12 cellular contexts compared by ENCODE assay signal in genomic region chr18:12041561-12041960, GRCh38. TPM values are rescaled to one million over a fixed set of nuclear protein-coding genes. Genes with fewer than 3 reads are reported as not detected.
DNase-seq lines count a peak whose midpoint lies in the region; ATAC-seq, FAIRE-seq and TF ChIP-seq lines count a peak whose summit lies in the region.
"Had no signal": no experiment of that assay in that cellular context is flagged by ENCODE, and none has a peak within 500 bp of the region (broad histone marks: within the 10 kb centered on the region; RNA-seq: fewer than 3 reads in every experiment).

No MANE protein-coding gene starts in this region.

- H3K27ac Mint-ChIP-seq in osteocyte (ENCODE audit: unreplicated experiment) = peak overlapping the region; percentile 42

- H3K4me2 ChIP-seq in SK-N-SH (no peak overlapping the region), GM12878 (ENCODE audit: control insufficient read depth, insufficient read depth) (no peak overlapping the region)

- H3K4me3 Mint-ChIP-seq in osteocyte (ENCODE audit: unreplicated experiment) = no peak overlapping the region

- H3K9me2 ChIP-seq in SK-N-SH = no peaks in the 10 kb centered on the region

- H3K27me3 ChIP-seq in SK-N-SH (ENCODE audit: insufficient read depth) (peaks cover 53% of the 10 kb centered on the region), GM12878 (replicated peaks in 1 of 2; ENCODE audit: control insufficient read depth in 2 of 2, insufficient read depth in 2 of 2, low read length in 1 of 2) (peaks cover 0 to 3% of the 10 kb centered on the region in 2 experiments; a peak in 2 of 4 replicates)
- H3K27me3 ChIP-seq: thyroid gland had no signal

- H2AFZ ChIP-seq in SK-N-SH (ENCODE audit: low read depth) (no peak overlapping the region), GM12878 (ENCODE audit: control insufficient read depth, low read depth, low read length) (no peak overlapping the region)

- SMC1A ChIA-PET in GM12878 (lab: Charles Lee; ENCODE audit: uncharacterized antibody, unreplicated experiment) = interaction anchor here (1.1 kb wide), 1 partner anchor 104 kb away, joined by 4 read pairs; no protein-coding TSS in a partner anchor

- H3K27ac ChIP-seq in SK-N-SH (ENCODE audit: low read depth in 2 of 2, low read length in 1 of 2) = no peak overlapping the region
- H3K27ac ChIP-seq in GM12878 (ENCODE audit: control insufficient read depth, insufficient read depth) = no peak overlapping the region
- no peak overlapping the region for H3K27ac ChIP-seq in substantia nigra (ENCODE audit: low read depth, low read length, poor library complexity, severe bottlenecking)
- H3K27ac ChIP-seq: 22Rv1, thyroid gland had no signal

- H3K9me3 ChIP-seq in SK-N-SH (no peaks in the 10 kb centered on the region), GM12878 (replicated peaks; ENCODE audit: control insufficient read depth, insufficient read depth, low read length) (no peaks in the 10 kb centered on the region)
- H3K9me3 ChIP-seq: thyroid gland had no signal

- in situ Hi-C loops in GM12878 (cut with MboI) = no loop called here

- BruUV-seq in GM12878 (replicated peaks; lab: Mats Ljungman, UMichigan) = no TSS peak

- no peaks in the 10 kb centered on the region for H3K36me3 ChIP-seq in SK-N-SH (replicated peaks in 1 of 2; ENCODE audit: control insufficient read depth in 1 of 2, insufficient read depth in 2 of 2, low read length in 1 of 2)
- H3K36me3 ChIP-seq in GM12878 (ENCODE audit: control insufficient read depth in 2 of 2, insufficient read depth in 2 of 2, low read length in 1 of 2) = no peaks in the 10 kb centered on the region
- H3K36me3 ChIP-seq: thyroid gland had no signal

- H3K4me1 ChIP-seq in SK-N-SH (ENCODE audit: control insufficient read depth in 1 of 2, insufficient read depth in 2 of 2, low read depth in 1 of 2, low read length in 1 of 2) (peaks cover 0 to 2% of the 10 kb centered on the region in 2 experiments; a peak in 1 of 4 replicates), GM12878 (ENCODE audit: control insufficient read depth, insufficient read depth, low read length) (peaks cover 5% of the 10 kb centered on the region)

- no peaks in the 10 kb centered on the region for H3K36me3 Mint-ChIP-seq in osteocyte (ENCODE audit: unreplicated experiment)

- POLR2A ChIA-PET in SK-N-SH (lab: Yijun Ruan, JAX) = no interaction called here
- POLR2A ChIA-PET in GM12878 (lab: Charles Lee) = no interaction called here

- H3K4me3 ChIP-seq in SK-N-SH (ENCODE audit: low read depth in 2 of 2, low read length in 1 of 2) = no peak overlapping the region
- no peak overlapping the region for H3K4me3 ChIP-seq in GM12878
- H3K4me3 ChIP-seq: thyroid gland had no signal

- no peak for TF ChIP-seq POLR2A in GM12878 (IDR thresholded peaks at IDR 0.05; ENCODE audit: low read depth, low read length)
- no peak for TF ChIP-seq POLR2A in GM18505 (IDR thresholded peaks at IDR 0.05; ENCODE audit: borderline replicate concordance, extremely low read depth, insufficient read depth, insufficient read length)

- intact Hi-C loops in GM12878 (cut with micrococcal nuclease; ENCODE audit: unreplicated experiment) = no loop called here

- no peaks in the 10 kb centered on the region for H3K9me3 Mint-ChIP-seq in osteocyte (ENCODE audit: unreplicated experiment)

- RAD21 ChIA-PET in GM12878 (lab: Charles Lee; ENCODE audit: unreplicated experiment) = no interaction called here

- TF ChIP-seq EP300 in SK-N-SH (IDR thresholded peaks at IDR 0.05; ENCODE audit: borderline replicate concordance in 1 of 2, low read depth in 1 of 2, low read length in 1 of 2) = no peak
- TF ChIP-seq EP300 in GM12878 (IDR thresholded peaks at IDR 0.05; ENCODE audit: borderline replicate concordance in 1 of 2, control insufficient read depth in 1 of 2, low read depth in 2 of 2, low read length in 2 of 2) = no peak

- no peak overlapping the region for H3K9ac ChIP-seq in SK-N-SH
- H3K9ac ChIP-seq in GM12878 (ENCODE audit: control insufficient read depth, insufficient read depth, low read length) = no peak overlapping the region

- ATAC-seq in SK-N-SH treated with all-trans-retinoic acid at 6 μM for 48 hours (no peak), GM12878 (no peak), GM18505 (IDR thresholded peaks at IDR 0.05; ENCODE audit: unreplicated experiment) (no peak)

- WGBS in SK-N-SH (ENCODE audit: low lambda C conversion rate) = 6% methylated on average over 4 of the region's 5 CpGs
- WGBS in GM12878 (ENCODE audit: insufficient coverage, insufficient replicate concordance, low lambda C conversion rate, missing lambda C conversion rate) = 2% methylated on average over 5 of the region's 5 CpGs

- H3K79me2 ChIP-seq in SK-N-SH (ENCODE audit: insufficient read depth) (no peaks in the 10 kb centered on the region), GM12878 (ENCODE audit: control insufficient read depth, insufficient read depth, low read length) (no peaks in the 10 kb centered on the region)

- TF ChIP-seq CTCF in SK-N-SH (IDR thresholded peaks at IDR 0.05) (no peak), GM12878 (IDR thresholded peaks at IDR 0.05 in 2 of 3, conservative IDR thresholded peaks at IDR 0.05 in 1 of 3; ENCODE audit: control insufficient read depth in 2 of 3, extremely low read depth in 1 of 3, insufficient read depth in 1 of 3, low read depth in 3 of 3, low read length in 3 of 3) (no peak), osteocyte (IDR thresholded peaks at IDR 0.05) (no peak)

- TF ChIP-seq RAD21 in SK-N-SH (IDR thresholded peaks at IDR 0.05; ENCODE audit: low read length) = no peak
- no peak for TF ChIP-seq RAD21 in GM12878 (IDR thresholded peaks at IDR 0.05; ENCODE audit: insufficient read depth, low read depth, low read length)

- no peaks in the 10 kb centered on the region for H3F3A ChIP-seq in SK-N-SH (replicated peaks; ENCODE audit: insufficient read depth)

- DNase-seq in SK-N-SH (no peak), HK-2 (ENCODE audit: unreplicated experiment) (peak; percentile 25), GM12878 (ENCODE audit: low read depth, low spot score) (no peak), osteocyte (ENCODE audit: extremely low spot score, unreplicated experiment) (peak; percentile 13), substantia nigra (lab: John Stamatoyannopoulos, UW) (no peak), superior temporal gyrus (ENCODE audit: extremely low spot score) (no peak)
- DNase-seq: NCI-H510A, thyroid gland had no signal

- peak; percentile 47 for FAIRE-seq in GM12878 (lab: Jason Lieb, UNC)
- FAIRE-seq: endometrium had no signal

- H3K27me3 Mint-ChIP-seq in osteocyte (ENCODE audit: unreplicated experiment) = no peaks in the 10 kb centered on the region

- H3K4me1 Mint-ChIP-seq in osteocyte (ENCODE audit: unreplicated experiment) = peaks cover 10% of the 10 kb centered on the region

- CTCF ChIA-PET in SK-N-SH (lab: Yijun Ruan, JAX) (interaction anchor here (1.2 to 1.3 kb wide), 2 partner anchors 11 to 18 kb away, joined by 3 to 6 read pairs; no protein-coding TSS in a partner anchor), GM12878 (lab: Yijun Ruan, JAX) (interaction anchor here (1.2 to 5.9 kb wide), 4 partner anchors 103 to 386 kb away, joined by 3 to 71 read pairs (median 4); no protein-coding TSS in a partner anchor)

- no peaks in the 10 kb centered on the region for H4K20me1 ChIP-seq in SK-N-SH (ENCODE audit: insufficient read depth)
- H4K20me1 ChIP-seq in GM12878 (ENCODE audit: control insufficient read depth, insufficient read depth) = no peaks in the 10 kb centered on the region

TF ChIP-seq in SK-N-SH, 30 proteins besides CTCF, POLR2A, EP300 and RAD21:
- TF ChIP-seq TEAD4 (IDR thresholded peaks at IDR 0.05; ENCODE audit: borderline replicate concordance, insufficient read depth) = no peak
- TF ChIP-seq JUND (IDR thresholded peaks at IDR 0.05) = 0 out of 2 replicates have a peak, but pooled peaks have one; percentile 24
- peak; percentile 40 for TF ChIP-seq FOSL2 (IDR thresholded peaks at IDR 0.05; ENCODE audit: borderline replicate concordance, low read depth)

TF ChIP-seq in SK-N-SH treated with all-trans-retinoic acid at 6 μM for 48 hours, 23 proteins besides CTCF, POLR2A, EP300 and RAD21 (continues in another document):
- TF ChIP-seq ISL1 (CRISPR knock-in tag; IDR thresholded peaks at IDR 0.05) = no peak

TF ChIP-seq in GM12878, 131 proteins besides CTCF, POLR2A, EP300 and RAD21 (continues in another document):
- TF ChIP-seq ZNF384 (IDR thresholded peaks at IDR 0.05; ENCODE audit: borderline replicate concordance, low read depth, low read length) (no peak), IKZF2 (IDR thresholded peaks at IDR 0.05) (no peak), USF1 (IDR thresholded peaks at IDR 0.05; ENCODE audit: borderline replicate concordance, extremely low read length, insufficient read depth, low read depth, low read length) (no peak), TCF7 (IDR thresholded peaks at IDR 0.05; ENCODE audit: borderline replicate concordance) (no peak)

RNA-seq across cellular contexts. Expression of gene ANKRD62, which starts 52.1 kb away (rescaled TPM):
- polyA plus RNA-seq in SK-N-SH (2012; rRNA removed) (not detected in 2 replicates), GM12878 (2011; rRNA removed) (not detected in 2 replicates), GM12878 (2014; fragmentation: Illumina TruSeq; extraction: Trizol) (0.14 TPM in 1 of 2 replicates, not detected in the other), GM12878 (2014; fragmentation: Nextera tagmentation; extraction: Ambion mirVana) (not detected), GM12878 (2014; rRNA removed) (not detected in 2 replicates), GM12878 (2016; fragmentation: Nextera tagmentation; extraction: Ambion mirVana) (not detected)
- not detected in 2 replicates for polyA plus RNA-seq in SK-N-SH (2012; cell fraction: cytosol; rRNA removed)
- not detected in 2 replicates for polyA plus RNA-seq in SK-N-SH (2012; cell fraction: nucleus; rRNA removed)
- total RNA-seq in GM12878 (2013; cell fraction: nucleolus; rRNA removed) = not detected in 2 replicates
- total RNA-seq in GM12878 (2014; rRNA removed) (not detected in 2 replicates), GM12878 (2014; rRNA removed; fragmentation: Illumina TruSeq; extraction: Trizol) (not detected in 2 replicates), GM12878 (2021) (not detected in 2 replicates), osteocyte (not detected in 2 replicates)
- polyA plus RNA-seq in GM12878 (2011; ENCODE audit: low read depth) = not detected
- polyA plus RNA-seq in GM12878 (2011; cell fraction: cytosol; rRNA removed) = not detected in 2 replicates
- not detected in 2 replicates for polyA plus RNA-seq in GM12878 (2011; cell fraction: nucleus; rRNA removed)
- polyA plus RNA-seq in GM12878 (2012) = not detected in 2 replicates
- polyA minus RNA-seq in GM12878 (2011; rRNA and poly(A)+ RNA removed) = not detected in 2 replicates
- polyA minus RNA-seq in GM12878 (2011; cell fraction: cytosol; rRNA and poly(A)+ RNA removed) = not detected in 2 replicates
- not detected in 2 replicates for polyA minus RNA-seq in GM12878 (2011; cell fraction: nucleus; rRNA and poly(A)+ RNA removed)

Comparison
In these comparisons a context has a peak if more than half of its experiments do, and no peak if none do; other contexts are left out.
1. DNase-seq: peak in HK-2 (single experiment) and osteocyte (single experiment); none in SK-N-SH (single experiment), GM12878 (single experiment), substantia nigra (0 of 49) and superior temporal gyrus (single experiment).
2. Of the 26 proteins assayed by ChIP-seq in both GM12878 and SK-N-SH: peak only in GM12878: none; only in SK-N-SH: JUND; in both: none; in neither: 25.